In genomic region chr4:122832732-122833131, GRCh38 we compare ENCODE assay signal across 1 cellular context.
TF ChIP-seq lines count a peak whose summit lies in the region.

No MANE protein-coding gene starts in this region.

TF ChIP-seq in endothelial cell of umbilical vein, 7 proteins besides CTCF, POLR2A, EP300 and RAD21:
- TF ChIP-seq EZH2 (IDR thresholded peaks at IDR 0.05; ENCODE audit: borderline replicate concordance, low read depth, low read length, severe bottlenecking) (no peak), MAX (IDR thresholded peaks at IDR 0.05; ENCODE audit: insufficient read depth, insufficient read length) (no peak), POLR2AphosphoS5 (IDR thresholded peaks at IDR 0.05; ENCODE audit: insufficient read depth, low read depth, low read length) (no peak), FOS (IDR thresholded peaks at IDR 0.05; ENCODE audit: borderline replicate concordance, insufficient read depth, low read length) (no peak), GATA2 (IDR thresholded peaks at IDR 0.05; ENCODE audit: insufficient read depth, insufficient read length, low read depth, low read length) (no peak), JUN (IDR thresholded peaks at IDR 0.05; ENCODE audit: borderline replicate concordance, insufficient read depth, insufficient read length, low read depth) (no peak), MYC (IDR thresholded peaks at IDR 0.05; ENCODE audit: low read depth, low read length) (no peak)
TF ChIP-seq in endothelial cell of umbilical vein: peak in this region for 0.
